ENCODE assay signal across 13 cellular contexts in genomic region chr17:50483266-50483665, GRCh38. TPM values are rescaled to one million over a fixed set of nuclear protein-coding genes. Genes with fewer than 3 reads are reported as not detected.
A peak's percentile ranks its signal among the peaks of the same experiment; 100 is the strongest.
DNase-seq lines count a peak whose midpoint lies in the region; ATAC-seq, FAIRE-seq and TF ChIP-seq lines count a peak whose summit lies in the region.
"Had no signal": no experiment of that assay in that cellular context is flagged by ENCODE, and none has a peak within 500 bp of the region (broad histone marks: within the 10 kb centered on the region; RNA-seq: fewer than 3 reads in every experiment).

No MANE protein-coding gene starts in this region.

- TF ChIP-seq CTCF in natural killer cell (IDR thresholded peaks at IDR 0.05) (no peak), endothelial cell of umbilical vein (IDR thresholded peaks at IDR 0.05; ENCODE audit: extremely low read depth in 1 of 2, insufficient read depth in 1 of 2, low read depth in 1 of 2, low read length in 2 of 2) (no peak), gastrocnemius medialis (IDR thresholded peaks at IDR 0.05 in 4 of 5, conservative IDR thresholded peaks at IDR 0.05 in 1 of 5) (no peak)

- peaks cover 19% of the 10 kb centered on the region for H3K4me1 ChIP-seq in endothelial cell of umbilical vein (ENCODE audit: control insufficient read depth, extremely low read depth, insufficient read depth, low read length)
- peaks cover 24 to 32% of the 10 kb centered on the region in 2 donors for H3K4me1 ChIP-seq in gastrocnemius medialis
- no peaks in the 10 kb centered on the region for H3K4me1 ChIP-seq in aorta (ENCODE audit: control insufficient read depth in 1 of 2, insufficient read depth in 2 of 2, low read length in 2 of 2)

- dilution Hi-C loops in endothelial cell of umbilical vein (cut with MboI; ENCODE audit: extremely low pct_ligation_motif_present, low sequenced_read_pairs), result no loop called here

- H3K4me3 Mint-ChIP-seq in natural killer cell treated with Interleukin-12 subunit alpha and Interleukin-12 subunit beta and Interleukin-15 and Interleukin-18, amount 100 ng/mL, for 72 hours, result no peak overlapping the region
- H3K4me3 Mint-ChIP-seq in natural killer cell, result no peak overlapping the region

- H3K27ac ChIP-seq in endothelial cell of umbilical vein (ENCODE audit: insufficient read depth, low read depth, low read length) (peak overlapping the region; percentile 68), gastrocnemius medialis (peak overlapping the region; percentile 95 to 98 (median 97)), aorta (ENCODE audit: low read depth in 1 of 2, low read length in 2 of 2) (peak overlapping the region; percentile 53 to 83)

- H3K4me3 ChIP-seq in endothelial cell of umbilical vein (replicated peaks in 1 of 3; ENCODE audit: insufficient read depth in 1 of 3, low read depth in 1 of 3, low read length in 3 of 3) (no peak overlapping the region), gastrocnemius medialis (no peak overlapping the region), aorta (ENCODE audit: low read length in 2 of 2) (no peak overlapping the region)

- intact Hi-C loops in natural killer cell (cut with micrococcal nuclease) (no loop called here), endothelial cell of umbilical vein (cut with micrococcal nuclease) (loop anchor here (5.0 kb wide), 1 partner anchor 219 kb away; no protein-coding TSS in a partner anchor), gastrocnemius medialis (cut with DNase I; ENCODE audit: low total_unique reads) (loop anchor here (2.0 to 10.0 kb wide), 3 partner anchors 26 to 222 kb away; partner anchors contain the start of genes ANKRD40 and MYCBPAP), aorta (cut with DNase I) (loop anchor here (2.0 to 5.0 kb wide), 7 partner anchors 59 to 489 kb away; no protein-coding TSS in a partner anchor)

- CTCF ChIA-PET in endothelial cell of umbilical vein (lab: Charles Lee), result interaction anchor here (0.6 to 3.1 kb wide), 12 partner anchors 9 to 300 kb away, joined by 3 to 28 read pairs (median 4); no protein-coding TSS in a partner anchor

- H3K9me3 ChIP-seq in endothelial cell of umbilical vein (replicated peaks; ENCODE audit: control insufficient read depth, insufficient read depth, low read length) (no peaks in the 10 kb centered on the region), gastrocnemius medialis (no peaks in the 10 kb centered on the region), aorta (ENCODE audit: control insufficient read depth, low read length) (no peaks in the 10 kb centered on the region)

- no peaks in the 10 kb centered on the region for H3K9me3 Mint-ChIP-seq in natural killer cell treated with Interleukin-12 subunit alpha and Interleukin-12 subunit beta and Interleukin-15 and Interleukin-18, amount 100 ng/mL, for 72 hours
- H3K9me3 Mint-ChIP-seq in natural killer cell, result no peaks in the 10 kb centered on the region
- H3K9me3 Mint-ChIP-seq: CD8-positive, alpha-beta memory T cell had no signal

- no peak for TF ChIP-seq POLR2A in endothelial cell of umbilical vein (IDR thresholded peaks at IDR 0.05; ENCODE audit: low read depth, low read length)
- no peak for TF ChIP-seq POLR2A in gastrocnemius medialis (IDR thresholded peaks at IDR 0.05)

- 72 to 78% methylated on average over 3 to 5 of the region's 5 CpGs for WGBS in aorta, 2 donors

- no peak for ATAC-seq in natural killer cell treated with Interleukin-12 subunit alpha and Interleukin-12 subunit beta and Interleukin-15 and Interleukin-18, amount 100 ng/mL, for 72 hours
- ATAC-seq in natural killer cell (no peak), gastrocnemius medialis (no peak), aorta (ENCODE audit: low FRiP score) (no peak), HG03095 (IDR thresholded peaks at IDR 0.05; ENCODE audit: unreplicated experiment) (no peak)

- peak; percentile 26 for DNase-seq in natural killer cell treated with Interleukin-12 subunit alpha and Interleukin-12 subunit beta and Interleukin-15 and Interleukin-18, amount 100 ng/mL, for 72 hours (ENCODE audit: low spot score)
- DNase-seq in natural killer cell (no peak), endothelial cell of umbilical vein (ENCODE audit: low read depth, low spot score) (no peak), gastrocnemius medialis (no peak), aorta (peak in 1 of 2 donors; percentile 51), activated gamma-delta T cell (lab: John Stamatoyannopoulos, UW) (no peak), NCI-H524 (lab: John Stamatoyannopoulos, UW) (no peak)
- DNase-seq: activated CD4-positive, alpha-beta T cell treated with anti-CD3 and anti-CD28 coated beads for 48 hours; activated CD8-positive, alpha-beta memory T cell treated with anti-CD3 and anti-CD28 coated beads, Interleukin-2, amount 50 U/mL, for 4 hours; CD8-positive, alpha-beta memory T cell had no signal

- no TSS peak for BruUV-seq in endothelial cell of umbilical vein (replicated peaks; lab: Mats Ljungman, UMichigan)

- H3K27me3 ChIP-seq in endothelial cell of umbilical vein (ENCODE audit: control insufficient read depth in 2 of 2, insufficient read depth in 2 of 2, low read length in 2 of 2), result no peaks in the 10 kb centered on the region
- H3K27me3 ChIP-seq in gastrocnemius medialis, result no peaks in the 10 kb centered on the region
- H3K27me3 ChIP-seq in aorta (ENCODE audit: control insufficient read depth in 1 of 2, insufficient read depth in 2 of 2, low read length in 1 of 2), result no peaks in the 10 kb centered on the region

- H3K9ac ChIP-seq in endothelial cell of umbilical vein (replicated peaks; ENCODE audit: extremely low read depth, insufficient read depth, low read length), result peak overlapping the region; percentile 34

- H3K36me3 ChIP-seq in endothelial cell of umbilical vein (ENCODE audit: control insufficient read depth in 2 of 2, extremely low read depth in 1 of 2, insufficient read depth in 2 of 2, low read length in 2 of 2), result peaks cover 2 to 13% of the 10 kb centered on the region in 2 experiments
- H3K36me3 ChIP-seq in gastrocnemius medialis, result peaks cover 0 to 40% of the 10 kb centered on the region in 2 donors
- peaks cover 0 to 5% of the 10 kb centered on the region in 2 donors for H3K36me3 ChIP-seq in aorta (ENCODE audit: control insufficient read depth in 1 of 2, insufficient read depth in 2 of 2, low read length in 1 of 2)

- peaks cover 22 to 24% of the 10 kb centered on the region in 2 donors for H3K4me1 Mint-ChIP-seq in natural killer cell treated with Interleukin-12 subunit alpha and Interleukin-12 subunit beta and Interleukin-15 and Interleukin-18, amount 100 ng/mL, for 72 hours (ENCODE audit: low read depth in 2 of 2)
- H3K4me1 Mint-ChIP-seq in natural killer cell, result peaks cover 24 to 25% of the 10 kb centered on the region in 2 donors

- H3K36me3 Mint-ChIP-seq in natural killer cell treated with Interleukin-12 subunit alpha and Interleukin-12 subunit beta and Interleukin-15 and Interleukin-18, amount 100 ng/mL, for 72 hours, result peaks cover 6% of the 10 kb centered on the region
- H3K36me3 Mint-ChIP-seq in natural killer cell, result no peaks in the 10 kb centered on the region

- FAIRE-seq in endothelial cell of umbilical vein (lab: Jason Lieb, UNC), result no peak

- H3K27ac Mint-ChIP-seq in natural killer cell treated with Interleukin-12 subunit alpha and Interleukin-12 subunit beta and Interleukin-15 and Interleukin-18, amount 100 ng/mL, for 72 hours, result peak overlapping the region in 1 of 2 donors; percentile 78
- H3K27ac Mint-ChIP-seq in natural killer cell, result peak overlapping the region in 1 of 2 donors; percentile 62

- H3K79me2 ChIP-seq in endothelial cell of umbilical vein (ENCODE audit: control insufficient read depth, insufficient read depth, low read length), result peaks cover 8% of the 10 kb centered on the region

- H2AFZ ChIP-seq in endothelial cell of umbilical vein (ENCODE audit: low read depth, low read length), result no peak overlapping the region

- in situ Hi-C loops in gastrocnemius medialis (cut with MboI; ENCODE audit: low sequenced_read_pairs in 4 of 4), result loop anchor here in 2 of 4 donors (10.0 to 25.0 kb wide), 2 partner anchors 96 to 222 kb away; partner anchors contain the start of genes ANKRD40 (in 1 of the 2) and LRRC59 (in 1 of the 2)

- POLR2A ChIA-PET in endothelial cell of umbilical vein (lab: Charles Lee), result no interaction called here

- H3K9me1 ChIP-seq in endothelial cell of umbilical vein (replicated peaks; ENCODE audit: control insufficient read depth, extremely low read depth, insufficient read depth, low read length), result no peaks in the 10 kb centered on the region

- no peaks in the 10 kb centered on the region for H3K27me3 Mint-ChIP-seq in natural killer cell treated with Interleukin-12 subunit alpha and Interleukin-12 subunit beta and Interleukin-15 and Interleukin-18, amount 100 ng/mL, for 72 hours
- H3K27me3 Mint-ChIP-seq in natural killer cell (ENCODE audit: low read depth in 2 of 2), result no peaks in the 10 kb centered on the region
- H3K27me3 Mint-ChIP-seq: CD8-positive, alpha-beta memory T cell had no signal

- no peak overlapping the region for H3K4me2 ChIP-seq in endothelial cell of umbilical vein (ENCODE audit: insufficient read depth, low read length)

- no peaks in the 10 kb centered on the region for H4K20me1 ChIP-seq in endothelial cell of umbilical vein (replicated peaks; ENCODE audit: control insufficient read depth, extremely low read depth, insufficient read depth, low read length)

RNA-seq across cellular contexts. Expression of gene RSAD1, which starts 4.6 kb away (rescaled TPM):
- total RNA-seq in natural killer cell treated with Interleukin-12 subunit alpha and Interleukin-12 subunit beta and Interleukin-15 and Interleukin-18, amount 100 ng/mL, for 72 hours, result 10 to 100 TPM; 34.3 to 54.2 TPM
- 10 to 100 TPM; 49.0 to 71.3 (median 56.5) TPM for total RNA-seq in natural killer cell
- 33.1 and 35.5 TPM in 2 replicates for total RNA-seq in endothelial cell of umbilical vein
- 18.4 and 20.3 TPM in 2 replicates for polyA plus RNA-seq in endothelial cell of umbilical vein
- 17.4 and 20.6 TPM in 2 replicates for polyA plus RNA-seq in endothelial cell of umbilical vein (2011; cell fraction: cytosol; rRNA removed)
- polyA plus RNA-seq in endothelial cell of umbilical vein (2011; cell fraction: nucleus; rRNA removed), result 72.3 and 76.6 TPM in 2 replicates
- polyA plus RNA-seq in endothelial cell of umbilical vein (2012), result 26.9 and 29.4 TPM in 2 replicates
- 19.3 and 21.8 TPM in 2 replicates for polyA minus RNA-seq in endothelial cell of umbilical vein
- 10.4 TPM for polyA minus RNA-seq in endothelial cell of umbilical vein (2011; cell fraction: cytosol; rRNA and poly(A)+ RNA removed)
- 17.6 and 19.7 TPM in 2 replicates for polyA minus RNA-seq in endothelial cell of umbilical vein (2011; cell fraction: nucleus; rRNA and poly(A)+ RNA removed)
- 10 to 100 TPM; 27.1 to 67.4 (median 52.7) TPM for total RNA-seq in gastrocnemius medialis
- total RNA-seq in aorta, result 10 to 100 TPM; 32.1 to 42.3 TPM
- 10 to 100 TPM; 12.1 to 39.2 TPM for polyA plus RNA-seq in aorta

RNA-seq across cellular contexts. Expression of gene CHAD, which starts 14.6 kb away (rescaled TPM):
- total RNA-seq in natural killer cell treated with Interleukin-12 subunit alpha and Interleukin-12 subunit beta and Interleukin-15 and Interleukin-18, amount 100 ng/mL, for 72 hours, result not detected
- total RNA-seq in natural killer cell (under 1 TPM in 1 of 3 donors, not detected in 2; 0.60 TPM), endothelial cell of umbilical vein (not detected in 2 replicates), gastrocnemius medialis (1 to 10 TPM in 2 of 4 donors, not detected in 2; 1.8 to 8.8 TPM), aorta (under 1 TPM in 1 of 2 donors, not detected in 1; 0.57 TPM)
- polyA plus RNA-seq in endothelial cell of umbilical vein (not detected in 2 replicates), aorta (1 to 10 TPM in 1 of 2 donors, under 1 TPM in 1; 0.20 to 2.3 TPM)
- not detected in 2 replicates for polyA plus RNA-seq in endothelial cell of umbilical vein (2011; cell fraction: cytosol; rRNA removed)
- polyA plus RNA-seq in endothelial cell of umbilical vein (2011; cell fraction: nucleus; rRNA removed), result not detected in 2 replicates
- polyA plus RNA-seq in endothelial cell of umbilical vein (2012), result 0.29 and 0.68 TPM in 2 replicates
- polyA minus RNA-seq in endothelial cell of umbilical vein, result not detected in 2 replicates
- polyA minus RNA-seq in endothelial cell of umbilical vein (2011; cell fraction: cytosol; rRNA and poly(A)+ RNA removed), result not detected
- polyA minus RNA-seq in endothelial cell of umbilical vein (2011; cell fraction: nucleus; rRNA and poly(A)+ RNA removed), result not detected in 2 replicates
- total RNA-seq: CD8-positive, alpha-beta memory T cell; RPMI7951; ureter had no signal
- polyA plus RNA-seq: CD8-positive, alpha-beta memory T cell had no signal

RNA-seq across cellular contexts. Expression of gene MYCBPAP, which starts 25.0 kb away (rescaled TPM):
- 1 to 10 TPM; 1.1 to 2.8 TPM for total RNA-seq in natural killer cell treated with Interleukin-12 subunit alpha and Interleukin-12 subunit beta and Interleukin-15 and Interleukin-18, amount 100 ng/mL, for 72 hours
- total RNA-seq in natural killer cell, result 1 to 10 TPM in 1 of 3 donors, under 1 TPM in 2; 0.26 to 4.9 (median 0.70) TPM
- total RNA-seq in endothelial cell of umbilical vein, result 0.25 and 0.66 TPM in 2 replicates
- polyA plus RNA-seq in endothelial cell of umbilical vein, result 0.05 and 0.40 TPM in 2 replicates
- 0.22 and 0.27 TPM in 2 replicates for polyA plus RNA-seq in endothelial cell of umbilical vein (2011; cell fraction: cytosol; rRNA removed)
- 1.6 TPM in 2 replicates for polyA plus RNA-seq in endothelial cell of umbilical vein (2011; cell fraction: nucleus; rRNA removed)
- polyA plus RNA-seq in endothelial cell of umbilical vein (2012), result 0.46 and 0.83 TPM in 2 replicates
- polyA minus RNA-seq in endothelial cell of umbilical vein, result 0.25 TPM in 1 of 2 replicates, not detected in the other
- polyA minus RNA-seq in endothelial cell of umbilical vein (2011; cell fraction: cytosol; rRNA and poly(A)+ RNA removed), result not detected
- polyA minus RNA-seq in endothelial cell of umbilical vein (2011; cell fraction: nucleus; rRNA and poly(A)+ RNA removed), result 0.38 and 1.4 TPM in 2 replicates
- not detected for total RNA-seq in gastrocnemius medialis
- 1 to 10 TPM; 1.3 to 1.8 TPM for total RNA-seq in aorta
- polyA plus RNA-seq in aorta, result 1 to 10 TPM in 1 of 2 donors, under 1 TPM in 1; 0.77 to 1.0 TPM
- total RNA-seq: RPMI7951 had no signal
- polyA plus RNA-seq: CD8-positive, alpha-beta memory T cell had no signal

RNA-seq across cellular contexts. Expression of gene EPN3, which starts 49.3 kb away (rescaled TPM):
- not detected for total RNA-seq in natural killer cell treated with Interleukin-12 subunit alpha and Interleukin-12 subunit beta and Interleukin-15 and Interleukin-18, amount 100 ng/mL, for 72 hours
- not detected for total RNA-seq in natural killer cell
- not detected in 2 replicates for total RNA-seq in endothelial cell of umbilical vein
- not detected in 2 replicates for polyA plus RNA-seq in endothelial cell of umbilical vein
- polyA plus RNA-seq in endothelial cell of umbilical vein (2011; cell fraction: cytosol; rRNA removed), result 0.03 TPM in 1 of 2 replicates, not detected in the other
- 0.07 TPM in 1 of 2 replicates, not detected in the other for polyA plus RNA-seq in endothelial cell of umbilical vein (2011; cell fraction: nucleus; rRNA removed)
- 0.13 TPM in 1 of 2 replicates, not detected in the other for polyA plus RNA-seq in endothelial cell of umbilical vein (2012)
- not detected in 2 replicates for polyA minus RNA-seq in endothelial cell of umbilical vein
- not detected for polyA minus RNA-seq in endothelial cell of umbilical vein (2011; cell fraction: cytosol; rRNA and poly(A)+ RNA removed)
- polyA minus RNA-seq in endothelial cell of umbilical vein (2011; cell fraction: nucleus; rRNA and poly(A)+ RNA removed), result not detected in 2 replicates
- not detected for total RNA-seq in gastrocnemius medialis
- total RNA-seq in aorta, result not detected
- polyA plus RNA-seq in aorta, result 1 to 10 TPM; 1.5 to 1.9 TPM
- total RNA-seq: CD8-positive, alpha-beta memory T cell; RPMI7951 had no signal
- polyA plus RNA-seq: CD8-positive, alpha-beta memory T cell had no signal

RNA-seq across cellular contexts. Expression of gene ACSF2, which starts 57.2 kb away (rescaled TPM):
- total RNA-seq in natural killer cell treated with Interleukin-12 subunit alpha and Interleukin-12 subunit beta and Interleukin-15 and Interleukin-18, amount 100 ng/mL, for 72 hours, result 10 to 100 TPM in 1 of 2 donors, 1 to 10 TPM in 1; 6.9 to 13.4 TPM
- total RNA-seq in natural killer cell (10 to 100 TPM; 24.2 to 40.6 (median 25.8) TPM), endothelial cell of umbilical vein (24.6 and 37.2 TPM in 2 replicates), gastrocnemius medialis (10 to 100 TPM in 3 of 4 donors, 1 to 10 TPM in 1; 8.7 to 61.4 (median 34.2) TPM), aorta (10 to 100 TPM; 17.8 to 35.8 TPM)
- polyA plus RNA-seq in endothelial cell of umbilical vein (30.4 and 33.2 TPM in 2 replicates), aorta (10 to 100 TPM; 29.2 to 35.1 TPM)
- 20.7 and 22.6 TPM in 2 replicates for polyA plus RNA-seq in endothelial cell of umbilical vein (2011; cell fraction: cytosol; rRNA removed)
- 103 and 131 TPM in 2 replicates for polyA plus RNA-seq in endothelial cell of umbilical vein (2011; cell fraction: nucleus; rRNA removed)
- 38.4 and 55.1 TPM in 2 replicates for polyA plus RNA-seq in endothelial cell of umbilical vein (2012)
- 35.0 and 50.4 TPM in 2 replicates for polyA minus RNA-seq in endothelial cell of umbilical vein
- polyA minus RNA-seq in endothelial cell of umbilical vein (2011; cell fraction: cytosol; rRNA and poly(A)+ RNA removed), result 16.9 TPM
- 33.0 and 34.4 TPM in 2 replicates for polyA minus RNA-seq in endothelial cell of umbilical vein (2011; cell fraction: nucleus; rRNA and poly(A)+ RNA removed)
